Comparison of ENCODE assay signal across 1 cellular context in the genomic region with DNA sequence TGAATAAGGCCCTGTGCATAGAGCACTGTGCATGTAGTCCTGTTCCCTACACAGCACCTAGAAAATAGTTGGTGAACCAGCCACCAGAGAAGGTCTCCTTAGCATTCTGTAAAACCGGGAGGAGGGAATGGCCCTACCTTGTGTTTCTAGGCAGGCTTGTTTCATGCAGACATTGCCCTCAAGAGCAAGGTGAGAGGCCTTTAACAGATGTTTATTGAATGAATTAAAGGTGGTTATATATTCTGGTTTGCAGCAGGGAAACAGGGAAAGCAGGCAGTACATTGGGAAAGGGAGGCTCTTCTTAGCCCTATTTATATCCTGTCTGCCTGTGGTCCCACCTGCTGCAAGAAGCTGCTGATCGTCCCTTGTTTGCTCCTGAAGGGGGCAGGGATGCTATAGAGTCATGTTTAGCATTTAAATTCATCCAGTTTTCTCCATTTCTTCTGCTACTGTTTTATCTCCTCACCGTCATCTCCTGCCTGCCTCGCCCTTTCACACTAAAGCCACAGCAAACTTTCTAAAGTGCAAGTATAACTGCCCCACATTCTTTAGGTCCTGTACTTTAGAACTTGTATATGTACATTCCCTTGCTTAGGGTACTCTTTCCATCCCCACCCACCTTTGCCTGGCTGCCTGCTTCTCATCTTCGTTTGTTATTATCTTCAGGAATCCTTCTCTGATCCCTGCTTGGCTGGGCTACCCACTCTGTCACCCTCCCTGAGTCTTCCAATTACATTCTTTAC.
TF ChIP-seq lines count a peak whose summit lies in the region.

No MANE protein-coding gene starts in this region.

TF ChIP-seq in HepG2, 621 proteins besides CTCF, POLR2A, EP300 and RAD21 (continued from another document):
- 0 out of 2 replicates have a peak, but pooled peaks have one; percentile 7 for TF ChIP-seq KAT8 (CRISPR knock-in tag; IDR thresholded peaks at IDR 0.05)
